In genomic region chr16:69310479-69311114, GRCh38 we compare ENCODE assay signal across 1 cellular context.
TF ChIP-seq lines count a peak whose summit lies in the region.

No MANE protein-coding gene starts in this region.

TF ChIP-seq in SK-N-SH treated with all-trans-retinoic acid at 6 μM for 48 hours, 23 proteins besides CTCF, POLR2A, EP300 and RAD21 (continued from another document):
- TF ChIP-seq POU6F1 (CRISPR knock-in tag; IDR thresholded peaks at IDR 0.05; ENCODE audit: borderline replicate concordance, low read depth) (no peak), SNAI2 (CRISPR knock-in tag; IDR thresholded peaks at IDR 0.05) (no peak), ZFP3 (CRISPR knock-in tag; IDR thresholded peaks at IDR 0.05) (no peak), TSHZ2 (CRISPR knock-in tag; IDR thresholded peaks at IDR 0.05) (no peak)
